Comparison of ENCODE assay signal across 30 cellular contexts in genomic region chr6:23319560-23319959, GRCh38.
"Had no signal": no experiment of that assay in that cellular context is flagged by ENCODE, and none has a peak within 500 bp of the region (broad histone marks: within the 10 kb centered on the region; RNA-seq: fewer than 3 reads in every experiment).

No MANE protein-coding gene starts in this region.

- H3K27ac ChIP-seq: adrenal gland, body of pancreas, breast epithelium, cardiac muscle cell, colonic mucosa, epithelial cell of prostate, esophagus squamous epithelium, gastroesophageal sphincter, heart right ventricle, hepatocyte, WERI-Rb-1 had no signal

- H3K9me3 ChIP-seq: adrenal gland, body of pancreas, breast epithelium, colonic mucosa, esophagus squamous epithelium, gastroesophageal sphincter had no signal

- ATAC-seq: activated CD4-positive, CD25-positive, alpha-beta regulatory T cell treated with anti-CD3 and anti-CD28 coated beads, Interleukin-2, amount 50 U/mL, for 24 hours; activated CD8-positive, alpha-beta T cell treated with anti-CD3 and anti-CD28 coated beads for 36 hours; activated naive CD8-positive, alpha-beta T cell treated with anti-CD3 and anti-CD28 coated beads, Interleukin-2, amount 50 U/mL, for 24 hours; body of pancreas; gastroesophageal sphincter; heart right ventricle had no signal

- H2AFZ ChIP-seq: hepatocyte had no signal

- H3K4me2 ChIP-seq: hepatocyte had no signal

- H3K27me3 ChIP-seq: adrenal gland, body of pancreas, breast epithelium, cardiac muscle cell, colonic mucosa, esophagus squamous epithelium, gastroesophageal sphincter, heart right ventricle, hepatocyte had no signal

- H3K36me3 ChIP-seq: adrenal gland, breast epithelium, cardiac muscle cell, colonic mucosa, esophagus squamous epithelium, gastroesophageal sphincter, heart right ventricle, WERI-Rb-1 had no signal

- H3K79me2 ChIP-seq: hepatocyte had no signal

- DNase-seq: activated B cell treated with CpG ODN at 0.5 μM for 24 hours; activated CD4-positive, alpha-beta T cell treated with anti-CD3 and anti-CD28 coated beads for 48 hours; activated CD4-positive, alpha-beta T cell treated with anti-CD3 and anti-CD28 coated beads, Interleukin-2, amount 50 U/mL, for 1 hour; activated CD4-positive, alpha-beta T cell treated with anti-CD3 and anti-CD28 coated beads, Interleukin-2, amount 50 U/mL, for 48 hours; activated CD8-positive, alpha-beta memory T cell treated with anti-CD3 and anti-CD28 coated beads for 24 hours; activated CD8-positive, alpha-beta T cell treated with anti-CD3 and anti-CD28 coated beads for 36 hours; activated effector memory CD4-positive, alpha-beta T cell treated with anti-CD3 and anti-CD28 coated beads, Interleukin-2, amount 50 U/mL, for 16 hours; activated naive CD4-positive, alpha-beta T cell treated with anti-CD3 and anti-CD28 coated beads for 36 hours; activated naive CD8-positive, alpha-beta T cell treated with anti-CD3 and anti-CD28 coated beads for 36 hours; activated naive CD8-positive, alpha-beta T cell treated with anti-CD3 and anti-CD28 coated beads, Interleukin-2, amount 50 U/mL, for 24 hours; activated T-cell treated with anti-CD3 and anti-CD28 coated beads, Interleukin-2, amount 50 U/mL, for 48 hours; adrenal gland; amygdala; aorta; body of pancreas; central memory CD4-positive, alpha-beta T cell; cerebellar nuclear complex; colonic mucosa; effector CD8-positive, alpha-beta T cell; esophagus squamous epithelium; foreskin melanocyte; heart right ventricle; T1000; WERI-Rb-1 had no signal

- H3K4me3 ChIP-seq: adrenal gland, body of pancreas, breast epithelium, cardiac muscle cell, colonic mucosa, esophagus squamous epithelium, gastroesophageal sphincter, heart right ventricle, hepatocyte had no signal
